Comparison of ENCODE assay signal across 8 cellular contexts in genomic region chrX:12901486-12901885, GRCh38. TPM values are rescaled to one million over a fixed set of nuclear protein-coding genes. Genes with fewer than 3 reads are reported as not detected.
DNase-seq lines count a peak whose midpoint lies in the region; ATAC-seq lines count a peak whose summit lies in the region.

No MANE protein-coding gene starts in this region.

- H4K8ac ChIP-seq in mesendoderm (ENCODE audit: low read depth, low read length): no peak overlapping the region

- no peak overlapping the region for H3K18ac ChIP-seq in mesendoderm (ENCODE audit: low read length)

- no peaks in the 10 kb centered on the region for H3K79me1 ChIP-seq in mesendoderm (ENCODE audit: low read length)

- WGBS in mesendoderm (ENCODE audit: extremely low coverage, insufficient coverage, low lambda C conversion rate): no CpG with 5 or more reads among the region's 10 CpGs

- no peak overlapping the region for H3K4ac ChIP-seq in mesendoderm (ENCODE audit: low read depth, low read length)

- no peak overlapping the region for H3K4me2 ChIP-seq in mesendoderm (ENCODE audit: low read length)

- no peaks in the 10 kb centered on the region for H3K36me3 ChIP-seq in mesendoderm (ENCODE audit: control insufficient read depth, insufficient read depth, low read length)

- H3K56ac ChIP-seq in mesendoderm (ENCODE audit: low read length): no peak overlapping the region

- no peaks in the 10 kb centered on the region for H3K4me1 ChIP-seq in mesendoderm (ENCODE audit: control insufficient read depth, low read depth, low read length)

- H2BK15ac ChIP-seq in mesendoderm (replicated peaks; ENCODE audit: low read depth): no peak overlapping the region

- H3K4me3 ChIP-seq in mesendoderm (ENCODE audit: low read length): no peak overlapping the region

- H2BK120ac ChIP-seq in mesendoderm (ENCODE audit: low read depth, low read length): no peak overlapping the region

- no peaks in the 10 kb centered on the region for H3K27me3 ChIP-seq in mesendoderm (ENCODE audit: insufficient read depth, low read length, poor library complexity)

- no peak overlapping the region for H2BK5ac ChIP-seq in mesendoderm (ENCODE audit: low read length)

- ATAC-seq in GM19438 (IDR thresholded peaks at IDR 0.05; ENCODE audit: low read depth, unreplicated experiment) (peak; percentile 67), HG02973 (IDR thresholded peaks at IDR 0.05; ENCODE audit: unreplicated experiment) (no peak)

- DNase-seq in Ammon's horn (ENCODE audit: low spot score) (peak; percentile 52), NCI-H2171 (lab: John Stamatoyannopoulos, UW) (peak; percentile 12), dermis microvascular lymphatic vessel endothelial cell (ENCODE audit: low read depth in 2 of 2) (peak; percentile 18 to 51), mesendoderm (peak; percentile 54)
- peak; percentile 70 to 74 for DNase-seq in activated CD4-positive, alpha-beta T cell treated with anti-CD3 and anti-CD28 coated beads, Interleukin-2, amount 50 U/mL, for 48 hours
- peak; percentile 53 for DNase-seq in stimulated activated CD8-positive, alpha-beta memory T cell treated with anti-CD3 and anti-CD28 coated beads, Interleukin-4, amount 100 ng/mL, for 24 hours (ENCODE audit: low read depth)

- no peak overlapping the region for H3K9ac ChIP-seq in mesendoderm (ENCODE audit: low read length)

- H3K23ac ChIP-seq in mesendoderm (ENCODE audit: low read length): no peak overlapping the region

- H4K5ac ChIP-seq in mesendoderm (ENCODE audit: low read length): no peak overlapping the region

- no peaks in the 10 kb centered on the region for H3K79me2 ChIP-seq in mesendoderm (ENCODE audit: control insufficient read depth, insufficient read depth, low read length)

- H3K27ac ChIP-seq in mesendoderm (ENCODE audit: low read depth, low read length): no peak overlapping the region

- H2AK5ac ChIP-seq in mesendoderm (ENCODE audit: low read length): no peak overlapping the region

RNA-seq across cellular contexts. Expression of gene TLR8, which starts 4.9 kb away (rescaled TPM):
- total RNA-seq in dermis microvascular lymphatic vessel endothelial cell: not detected in 2 replicates
- polyA plus RNA-seq in mesendoderm (2013, experiment 1 of 2): not detected
- not detected for polyA plus RNA-seq in mesendoderm (2013, experiment 2 of 2)

RNA-seq across cellular contexts. Expression of gene TLR7, which starts 34.6 kb away (rescaled TPM):
- not detected in 2 replicates for total RNA-seq in dermis microvascular lymphatic vessel endothelial cell
- polyA plus RNA-seq in mesendoderm (2013, experiment 1 of 2): 0.03 TPM
- 0.01 TPM for polyA plus RNA-seq in mesendoderm (2013, experiment 2 of 2)

Comparison
In these comparisons a context has a peak if more than half of its experiments do, and no peak if none do; other contexts are left out.
1. DNase-seq: peak in every context shown above with its lines; median percentile 72 in activated CD4-positive, alpha-beta T cell treated with anti-CD3 and anti-CD28 coated beads, Interleukin-2, amount 50 U/mL, for 48 hours; 54 in mesendoderm; 53 in stimulated activated CD8-positive, alpha-beta memory T cell treated with anti-CD3 and anti-CD28 coated beads, Interleukin-4, amount 100 ng/mL, for 24 hours; 52 in Ammon's horn; 34 in dermis microvascular lymphatic vessel endothelial cell; 12 in NCI-H2171.